In the genomic region with DNA sequence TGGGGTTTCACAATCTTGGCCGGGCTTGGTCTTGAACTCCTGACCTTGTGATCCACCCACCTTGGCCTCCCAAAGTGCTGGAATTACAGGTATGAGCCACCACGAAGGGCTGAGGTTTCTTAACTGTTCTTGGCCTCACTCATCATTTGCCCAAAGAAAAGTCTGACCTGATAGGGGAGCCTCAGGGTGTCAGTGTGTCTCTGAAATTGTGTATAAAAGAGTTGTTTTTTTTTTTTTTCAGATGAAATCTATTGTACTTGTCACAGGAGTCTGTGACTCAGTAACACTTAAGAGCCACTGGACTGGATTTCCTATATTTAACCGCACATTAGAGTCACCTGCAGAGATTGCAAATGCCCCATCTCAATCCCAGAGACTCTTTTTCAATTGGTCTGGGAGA, we compare ENCODE assay signal across 15 cellular contexts.
"Had no signal": no experiment of that assay in that cellular context is flagged by ENCODE, and none has a peak within 500 bp of the region (broad histone marks: within the 10 kb centered on the region; RNA-seq: fewer than 3 reads in every experiment).

No MANE protein-coding gene starts in this region.

- H3K36me3 ChIP-seq: cardiac muscle cell, neural progenitor cell, prostate gland, right atrium auricular region, tibial nerve, uterus had no signal

- H2AFZ ChIP-seq: neural progenitor cell had no signal

- H3K9me3 ChIP-seq: prostate gland, right atrium auricular region, tibial nerve, uterus had no signal

- H3K27ac Mint-ChIP-seq: activated naive CD8-positive, alpha-beta T cell treated with anti-CD3 and anti-CD28 coated beads for 36 hours; activated T-helper 17 cell treated with anti-CD3 and anti-CD28 coated beads, Interleukin-2, amount 50 U/mL, for 72 hours; memory B cell; neural progenitor cell; stimulated activated naive CD8-positive, alpha-beta T cell treated with anti-CD3 and anti-CD28 coated beads, Interleukin-15, Interleukin-2, amounts not matched to agents 100 ng/mL and 50 ng/mL, for 24 hours had no signal

- H3K27me3 ChIP-seq: cardiac muscle cell, neural progenitor cell, right atrium auricular region, tibial nerve, uterus had no signal

- DNase-seq: activated CD4-positive, alpha-beta T cell treated with anti-CD3 and anti-CD28 coated beads, Interleukin-2, amount 50 U/mL, for 4 hours; activated naive CD4-positive, alpha-beta T cell; activated naive CD8-positive, alpha-beta T cell treated with anti-CD3 and anti-CD28 coated beads for 36 hours; activated T-cell treated with anti-CD3 and anti-CD28 coated beads, Interleukin-2, amount 50 U/mL, for 1 hour; amygdala; effector memory CD4-positive, alpha-beta T cell; uterus had no signal

- ATAC-seq: activated T-helper 17 cell treated with anti-CD3 and anti-CD28 coated beads, Interleukin-2, amount 50 U/mL, for 72 hours had no signal

- H3K27me3 Mint-ChIP-seq: memory B cell; stimulated activated naive CD8-positive, alpha-beta T cell treated with anti-CD3 and anti-CD28 coated beads, Interleukin-15, Interleukin-2, amounts not matched to agents 100 ng/mL and 50 ng/mL, for 24 hours had no signal

- H3K36me3 Mint-ChIP-seq: activated naive CD8-positive, alpha-beta T cell treated with anti-CD3 and anti-CD28 coated beads for 36 hours; memory B cell; neural progenitor cell had no signal

- H3K9ac ChIP-seq: neural progenitor cell had no signal

- H3K4me3 ChIP-seq: cardiac muscle cell, neural progenitor cell, prostate gland, right atrium auricular region, tibial nerve, uterus had no signal

- H3K4me3 Mint-ChIP-seq: activated naive CD8-positive, alpha-beta T cell treated with anti-CD3 and anti-CD28 coated beads for 36 hours; activated T-helper 17 cell treated with anti-CD3 and anti-CD28 coated beads, Interleukin-2, amount 50 U/mL, for 72 hours; neural progenitor cell; stimulated activated naive CD8-positive, alpha-beta T cell treated with anti-CD3 and anti-CD28 coated beads, Interleukin-15, Interleukin-2, amounts not matched to agents 100 ng/mL and 50 ng/mL, for 24 hours had no signal

- H3K4me1 ChIP-seq: neural progenitor cell, prostate gland, right atrium auricular region, tibial nerve, uterus had no signal

- H3K4me2 ChIP-seq: neural progenitor cell had no signal

- H3K27ac ChIP-seq: cardiac muscle cell, neural progenitor cell, prostate gland, right atrium auricular region, tibial nerve, uterus had no signal

- H3K9me3 Mint-ChIP-seq: activated T-helper 17 cell treated with anti-CD3 and anti-CD28 coated beads, Interleukin-2, amount 50 U/mL, for 72 hours; memory B cell; neural progenitor cell; stimulated activated naive CD8-positive, alpha-beta T cell treated with anti-CD3 and anti-CD28 coated beads, Interleukin-15, Interleukin-2, amounts not matched to agents 100 ng/mL and 50 ng/mL, for 24 hours had no signal
